ENCODE assay signal across 1 cellular context in genomic region chr10:71766717-71767419, GRCh38.
TF ChIP-seq lines count a peak whose summit lies in the region.

No MANE protein-coding gene starts in this region.

TF ChIP-seq in WTC11, 78 proteins besides CTCF, POLR2A, EP300 and RAD21 (continued from another document):
- TF ChIP-seq AFF4 (CRISPR knock-in tag; IDR thresholded peaks at IDR 0.05; ENCODE audit: borderline replicate concordance), result no peak
- TF ChIP-seq FOXK1 (CRISPR knock-in tag; IDR thresholded peaks at IDR 0.05), result no peak
- no peak for TF ChIP-seq GABPB1 (CRISPR knock-in tag; IDR thresholded peaks at IDR 0.05)
- no peak for TF ChIP-seq ARID4B (CRISPR knock-in tag; IDR thresholded peaks at IDR 0.05; ENCODE audit: borderline replicate concordance)
- no peak for TF ChIP-seq HMGXB4 (CRISPR knock-in tag; IDR thresholded peaks at IDR 0.05)
- TF ChIP-seq CREM (CRISPR knock-in tag; IDR thresholded peaks at IDR 0.05), result no peak
- no peak for TF ChIP-seq ZNF263 (CRISPR knock-in tag; IDR thresholded peaks at IDR 0.05; ENCODE audit: low read depth)
- TF ChIP-seq ATF6 (CRISPR knock-in tag; IDR thresholded peaks at IDR 0.05), result no peak
